9 cellular contexts compared by ENCODE assay signal in genomic region chr4:47705326-47705981, GRCh38.
A peak's percentile ranks its signal among the peaks of the same experiment; 100 is the strongest.
DNase-seq lines count a peak whose midpoint lies in the region; ATAC-seq and TF ChIP-seq lines count a peak whose summit lies in the region.
"Had no signal": no experiment of that assay in that cellular context is flagged by ENCODE, and none has a peak within 500 bp of the region (broad histone marks: within the 10 kb centered on the region; RNA-seq: fewer than 3 reads in every experiment).

No MANE protein-coding gene starts in this region.

- H3K4me3 Mint-ChIP-seq in nephron progenitor cell = peak overlapping the region; percentile 38
- no peak overlapping the region for H3K4me3 Mint-ChIP-seq in activated CD8-positive, alpha-beta memory T cell treated with anti-CD3 and anti-CD28 coated beads, Interleukin-2, amount 10 ng/mL, durations not matched to agents 7 days and 5 days

- TF ChIP-seq CTCF in GM12865 (IDR thresholded peaks at IDR 0.05; ENCODE audit: insufficient read depth, low read depth, low read length, missing control alignments) (peak; percentile 33), choroid plexus epithelial cell (conservative IDR thresholded peaks at IDR 0.05; ENCODE audit: low read depth, low read length) (peak; percentile 69), nephron progenitor cell (IDR thresholded peaks at IDR 0.05) (peak; percentile 50)

- peak; percentile 43 for DNase-seq in GM12865 (ENCODE audit: low read depth)
- peak; percentile 68 for DNase-seq in NCI-H146 (lab: John Stamatoyannopoulos, UW)
- peak; percentile 78 for DNase-seq in choroid plexus epithelial cell (ENCODE audit: low read depth)
- DNase-seq in nephron progenitor cell = no peak
- no peak for DNase-seq in activated CD8-positive, alpha-beta memory T cell treated with anti-CD3 and anti-CD28 coated beads, Interleukin-2, amount 10 ng/mL, durations not matched to agents 7 days and 5 days
- DNase-seq in ecto neural progenitor cell (ENCODE audit: low spot score) = no peak
- DNase-seq in activated CD8-positive, alpha-beta memory T cell treated with anti-CD3 and anti-CD28 coated beads, Interleukin-2, amount 50 U/mL, for 48 hours = no peak

- no peak overlapping the region for H3K4me3 ChIP-seq in GM12865 (ENCODE audit: low read depth, low read length)
- H3K4me3 ChIP-seq in choroid plexus epithelial cell (ENCODE audit: low read depth, low read length) = no peak overlapping the region
- H3K4me3 ChIP-seq: SJCRH30 had no signal

- H3K4me1 Mint-ChIP-seq in nephron progenitor cell = peaks cover 32% of the 10 kb centered on the region
- no peaks in the 10 kb centered on the region for H3K4me1 Mint-ChIP-seq in activated CD8-positive, alpha-beta memory T cell treated with anti-CD3 and anti-CD28 coated beads, Interleukin-2, amount 10 ng/mL, durations not matched to agents 7 days and 5 days

- ATAC-seq in activated CD8-positive, alpha-beta memory T cell treated with anti-CD3 and anti-CD28 coated beads, Interleukin-2, amount 10 ng/mL, durations not matched to agents 7 days and 5 days = no peak
- ATAC-seq in GM18502 (IDR thresholded peaks at IDR 0.05; ENCODE audit: poor library complexity, unreplicated experiment) = no peak

- CTCF ChIA-PET in activated CD8-positive, alpha-beta memory T cell treated with anti-CD3 and anti-CD28 coated beads, Interleukin-2, amount 10 ng/mL, durations not matched to agents 7 days and 5 days (lab: Charles Lee) = interaction anchor here (1.2 to 3.0 kb wide), 3 partner anchors 20 to 229 kb away, joined by 3 to 12 read pairs (median 4); partner anchors contain the start of gene CORIN

- no peaks in the 10 kb centered on the region for H3K27me3 Mint-ChIP-seq in nephron progenitor cell (ENCODE audit: low read depth, poor library complexity)
- peaks cover 28% of the 10 kb centered on the region for H3K27me3 Mint-ChIP-seq in activated CD8-positive, alpha-beta memory T cell treated with anti-CD3 and anti-CD28 coated beads, Interleukin-2, amount 10 ng/mL, durations not matched to agents 7 days and 5 days

- H3K9me3 Mint-ChIP-seq in nephron progenitor cell = no peaks in the 10 kb centered on the region
- no peaks in the 10 kb centered on the region for H3K9me3 Mint-ChIP-seq in activated CD8-positive, alpha-beta memory T cell treated with anti-CD3 and anti-CD28 coated beads, Interleukin-2, amount 10 ng/mL, durations not matched to agents 7 days and 5 days (ENCODE audit: low read depth)

- no peaks in the 10 kb centered on the region for H3K36me3 Mint-ChIP-seq in nephron progenitor cell (ENCODE audit: low read depth)
- H3K36me3 Mint-ChIP-seq in activated CD8-positive, alpha-beta memory T cell treated with anti-CD3 and anti-CD28 coated beads, Interleukin-2, amount 10 ng/mL, durations not matched to agents 7 days and 5 days = no peaks in the 10 kb centered on the region

- no peak overlapping the region for H3K27ac Mint-ChIP-seq in nephron progenitor cell
- no peak overlapping the region for H3K27ac Mint-ChIP-seq in activated CD8-positive, alpha-beta memory T cell treated with anti-CD3 and anti-CD28 coated beads, Interleukin-2, amount 10 ng/mL, durations not matched to agents 7 days and 5 days

Comparison
In these comparisons a context has a peak if more than half of its experiments do, and no peak if none do; other contexts are left out.
1. DNase-seq: peak in GM12865 (single experiment), NCI-H146 (single experiment) and choroid plexus epithelial cell (single experiment); none in nephron progenitor cell (single experiment), activated CD8-positive, alpha-beta memory T cell treated with anti-CD3 and anti-CD28 coated beads, Interleukin-2, amount 10 ng/mL, durations not matched to agents 7 days and 5 days (single experiment), ecto neural progenitor cell (single experiment) and activated CD8-positive, alpha-beta memory T cell treated with anti-CD3 and anti-CD28 coated beads, Interleukin-2, amount 50 U/mL, for 48 hours (single experiment).
2. Peak in every context shown above with its lines, with median percentiles within 50 percentile points of each other: CTCF ChIP-seq.